In the genomic region with DNA sequence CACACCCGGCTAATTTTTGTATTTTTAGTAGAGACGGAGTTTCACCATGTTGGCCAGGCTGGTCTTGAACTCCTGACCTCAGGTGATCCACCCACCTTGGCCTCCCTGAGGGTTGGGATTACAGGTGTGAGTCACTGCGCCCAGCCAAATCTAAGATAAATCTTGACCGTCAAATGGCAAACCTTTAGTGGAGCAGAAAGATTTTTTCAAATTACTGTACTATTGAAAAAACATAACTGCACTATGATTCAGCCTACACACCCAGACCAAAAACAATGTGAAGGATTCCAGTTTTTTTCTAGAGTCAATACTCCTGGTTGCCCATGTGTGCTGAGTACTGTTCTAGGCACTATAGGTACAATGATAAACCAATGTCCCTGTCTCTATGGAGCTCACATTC, we compare ENCODE assay signal across 16 cellular contexts. TPM values are rescaled to one million over a fixed set of nuclear protein-coding genes. Genes with fewer than 3 reads are reported as not detected.
DNase-seq lines count a peak whose midpoint lies in the region; TF ChIP-seq lines count a peak whose summit lies in the region.
"Had no signal": no experiment of that assay in that cellular context is flagged by ENCODE, and none has a peak within 500 bp of the region (broad histone marks: within the 10 kb centered on the region; RNA-seq: fewer than 3 reads in every experiment).

No MANE protein-coding gene starts in this region.

- no peak overlapping the region for H3K4me2 ChIP-seq in PC-9
- H3K4me2 ChIP-seq: GM23338 had no signal

- no peak overlapping the region for H3K4me3 Mint-ChIP-seq in osteocyte (ENCODE audit: unreplicated experiment)
- H3K4me3 Mint-ChIP-seq in progenitor cell of endocrine pancreas (ENCODE audit: low read depth), result no peak overlapping the region
- H3K4me3 Mint-ChIP-seq in CD14-positive monocyte, result no peak overlapping the region
- H3K4me3 Mint-ChIP-seq: dendritic cell treated with granulocyte-macrophage colony-stimulating factor and Interleukin-4, amounts not matched to agents 40 ng/mL and 50 ng/mL, for 4 days; GM23338 had no signal

- no peaks in the 10 kb centered on the region for H4K20me1 ChIP-seq in PC-9 (ENCODE audit: insufficient read depth)

- no peaks in the 10 kb centered on the region for H3K27me3 ChIP-seq in PC-9 (ENCODE audit: insufficient read depth, low read depth)
- no peaks in the 10 kb centered on the region for H3K27me3 ChIP-seq in esophagus (ENCODE audit: control insufficient read depth in 1 of 2, insufficient read depth in 2 of 2, low read length in 2 of 2)
- H3K27me3 ChIP-seq: SJSA1, upper lobe of left lung had no signal

- no TSS peak for BruUV-seq in PC-9 (replicated peaks; lab: Mats Ljungman, UMichigan)

- TF ChIP-seq CTCF in PC-9 (conservative IDR thresholded peaks at IDR 0.05) (no peak), osteocyte (IDR thresholded peaks at IDR 0.05) (no peak), progenitor cell of endocrine pancreas (IDR thresholded peaks at IDR 0.05; ENCODE audit: unreplicated experiment) (no peak), CD14-positive monocyte (IDR thresholded peaks at IDR 0.05) (no peak)

- H3K4me1 ChIP-seq in PC-9 (replicated peaks; ENCODE audit: insufficient read depth) (peaks cover 29% of the 10 kb centered on the region), esophagus (ENCODE audit: control insufficient read depth in 2 of 2, insufficient read depth in 2 of 2, low read length in 1 of 2) (peaks cover 0 to 5% of the 10 kb centered on the region in 2 donors)

- H2AFZ ChIP-seq in PC-9, result no peak overlapping the region
- H2AFZ ChIP-seq: GM23338 had no signal

- peaks cover 26% of the 10 kb centered on the region for H3F3A ChIP-seq in PC-9 (ENCODE audit: insufficient read depth, low read depth)

- H3K27ac Mint-ChIP-seq in osteocyte (ENCODE audit: unreplicated experiment), result peak overlapping the region; percentile 33
- no peak overlapping the region for H3K27ac Mint-ChIP-seq in progenitor cell of endocrine pancreas
- peak overlapping the region in 3 of 7 donors; percentile 12 to 57 (median 55) for H3K27ac Mint-ChIP-seq in CD14-positive monocyte
- H3K27ac Mint-ChIP-seq: dendritic cell treated with granulocyte-macrophage colony-stimulating factor and Interleukin-4, amounts not matched to agents 40 ng/mL and 50 ng/mL, for 4 days; GM23338 had no signal

- H3K9me3 Mint-ChIP-seq in osteocyte (ENCODE audit: unreplicated experiment) (no peaks in the 10 kb centered on the region), progenitor cell of endocrine pancreas (ENCODE audit: low read depth) (peaks cover 4% of the 10 kb centered on the region), CD14-positive monocyte (peaks cover 0 to 4% (median 4%) of the 10 kb centered on the region in 7 donors)

- H3K4me1 Mint-ChIP-seq in osteocyte (ENCODE audit: unreplicated experiment) (peaks cover 33% of the 10 kb centered on the region), progenitor cell of endocrine pancreas (ENCODE audit: low read depth) (peaks cover 30% of the 10 kb centered on the region), CD14-positive monocyte (peaks cover 9% of the 10 kb centered on the region)

- WGBS in esophagus, 2 donors, result 53 to 74% methylated on average over 4 of the region's 4 CpGs

- peaks cover 2% of the 10 kb centered on the region; the same call in 1 of the 2 replicates for H3K9me3 ChIP-seq in PC-9 (ENCODE audit: insufficient read depth, low read depth)
- H3K9me3 ChIP-seq in esophagus (ENCODE audit: control insufficient read depth in 2 of 2, insufficient read depth in 1 of 2, low read depth in 1 of 2, low read length in 1 of 2), result no peaks in the 10 kb centered on the region
- H3K9me3 ChIP-seq: SJSA1, upper lobe of left lung had no signal

- intact Hi-C loops in PC-9 (cut with micrococcal nuclease; ENCODE audit: unreplicated experiment), result loop anchor here (1.0 to 2.0 kb wide), 4 partner anchors 9 to 190 kb away; no protein-coding TSS in a partner anchor
- intact Hi-C loops in CD14-positive monocyte (cut with micrococcal nuclease), result no loop called here

- POLR2A ChIA-PET in PC-9 (lab: Charles Lee; ENCODE audit: unreplicated experiment), result interaction anchor here (0.5 to 0.7 kb wide), 7 partner anchors 20 to 436 kb away, joined by 3 to 9 read pairs (median 5); no protein-coding TSS in a partner anchor

- no peaks in the 10 kb centered on the region; the same call in 1 of the 2 replicates for H3K36me3 ChIP-seq in PC-9 (ENCODE audit: low read depth)
- H3K36me3 ChIP-seq in esophagus (ENCODE audit: control insufficient read depth in 2 of 2, insufficient read depth in 2 of 2, low read length in 1 of 2), result peaks cover 0 to 3% of the 10 kb centered on the region in 2 donors
- H3K36me3 ChIP-seq: SJSA1, upper lobe of left lung had no signal

- H3K36me3 Mint-ChIP-seq in osteocyte (ENCODE audit: unreplicated experiment), result peaks cover 46% of the 10 kb centered on the region
- peaks cover 22% of the 10 kb centered on the region for H3K36me3 Mint-ChIP-seq in progenitor cell of endocrine pancreas (ENCODE audit: insufficient read depth)
- H3K36me3 Mint-ChIP-seq in CD14-positive monocyte, result peaks cover 36 to 49% of the 10 kb centered on the region in 2 donors

- H3K27me3 Mint-ChIP-seq in osteocyte (ENCODE audit: unreplicated experiment) (no peaks in the 10 kb centered on the region), progenitor cell of endocrine pancreas (no peaks in the 10 kb centered on the region), CD14-positive monocyte (ENCODE audit: low read depth in 3 of 3) (no peaks in the 10 kb centered on the region)
- H3K27me3 Mint-ChIP-seq: dendritic cell treated with granulocyte-macrophage colony-stimulating factor and Interleukin-4, amounts not matched to agents 40 ng/mL and 50 ng/mL, for 4 days had no signal

- no peaks in the 10 kb centered on the region for H3K9me2 ChIP-seq in PC-9 (ENCODE audit: insufficient read depth)

- peak overlapping the region; percentile 84 for H3K27ac ChIP-seq in PC-9
- H3K27ac ChIP-seq in esophagus (ENCODE audit: low read depth in 2 of 2, low read length in 1 of 2), result peak overlapping the region; percentile 1 to 66
- H3K27ac ChIP-seq: SJSA1, upper lobe of left lung had no signal

- no peak overlapping the region for H3K4me3 ChIP-seq in PC-9
- H3K4me3 ChIP-seq in esophagus (ENCODE audit: low read depth in 1 of 2, low read length in 2 of 2), result no peak overlapping the region
- H3K4me3 ChIP-seq: GM23338, SJSA1, upper lobe of left lung had no signal

- H3K79me2 ChIP-seq in PC-9 (ENCODE audit: low read depth), result peaks cover 43% of the 10 kb centered on the region

- peak; percentile 35 for DNase-seq in ELR (ENCODE audit: low read depth)
- DNase-seq in PC-9, result peak; percentile 82 to 87
- DNase-seq in osteocyte (ENCODE audit: extremely low spot score, unreplicated experiment), result no peak
- no peak for DNase-seq in progenitor cell of endocrine pancreas (ENCODE audit: low spot score, unreplicated experiment)
- DNase-seq in activated T-cell treated with anti-CD3 and anti-CD28 coated beads for 4 hours, result no peak
- no peak for DNase-seq in mesenteric fat pad (ENCODE audit: low spot score)
- DNase-seq in CD14-positive monocyte (ENCODE audit: low spot score), result no peak
- DNase-seq: activated CD4-positive, alpha-beta T cell treated with anti-CD3 and anti-CD28 coated beads, Interleukin-2, amount 50 U/mL, for 1 hour; activated T-cell treated with anti-CD3 and anti-CD28 coated beads, Interleukin-2, amount 50 U/mL, for 48 hours; DMS 273 treated with DMSO at 0.1 percent for 48 hours; nucleus accumbens; upper lobe of left lung had no signal

- CTCF ChIA-PET in PC-9 (lab: Charles Lee), result interaction anchor here (0.6 kb wide), 1 partner anchor 1237 kb away, joined by 6 read pairs; no protein-coding TSS in a partner anchor

RNA-seq across cellular contexts. Expression of a gene that starts 33.9 kb away (rescaled TPM):
- total RNA-seq in PC-9 (2021) (166 and 171 TPM in 2 replicates), osteocyte (257 and 258 TPM in 2 replicates), progenitor cell of endocrine pancreas (88.2 and 98.8 TPM in 2 replicates), mesenteric fat pad (100 TPM)
- polyA plus RNA-seq in esophagus (10 to 100 TPM; 22.3 to 35.2 TPM), CD14-positive monocyte (1 to 10 TPM; 2.1 to 5.8 TPM)

Comparison
In these comparisons a context has a peak if more than half of its experiments do, and no peak if none do; other contexts are left out.
1. DNase-seq: peak in ELR (single experiment) and PC-9 (2 of 2); none in osteocyte (single experiment), progenitor cell of endocrine pancreas (single experiment), activated T-cell treated with anti-CD3 and anti-CD28 coated beads for 4 hours (single experiment), mesenteric fat pad (single experiment) and CD14-positive monocyte (single experiment).